16 cellular contexts compared by ENCODE assay signal in genomic region chr21:45200031-45200430, GRCh38.
A peak's percentile ranks its signal among the peaks of the same experiment; 100 is the strongest.
DNase-seq lines count a peak whose midpoint lies in the region; ATAC-seq and TF ChIP-seq lines count a peak whose summit lies in the region.
"Had no signal": no experiment of that assay in that cellular context is flagged by ENCODE, and none has a peak within 500 bp of the region (broad histone marks: within the 10 kb centered on the region; RNA-seq: fewer than 3 reads in every experiment).

No MANE protein-coding gene starts in this region.

- no peak overlapping the region for H3K9ac ChIP-seq in BLaER1

- no peaks in the 10 kb centered on the region for H3K27me3 ChIP-seq in BLaER1

- H3K9me3 ChIP-seq in BLaER1: no peaks in the 10 kb centered on the region
- no peaks in the 10 kb centered on the region for H3K9me3 ChIP-seq in T-helper 17 cell (ENCODE audit: control insufficient read depth, low read length, poor library complexity, severe bottlenecking)

- H3K4me3 ChIP-seq in BLaER1: no peak overlapping the region
- H3K4me3 ChIP-seq: GM12878, GM23338 had no signal

- CTCF ChIA-PET in activated CD4-positive, alpha-beta T cell treated with anti-CD3 and anti-CD28 coated beads, Interleukin-2, amount 10 ng/mL, durations not matched to agents 7 days and 5 days (lab: Charles Lee): no interaction called here

- no peak for TF ChIP-seq CTCF in osteocyte (IDR thresholded peaks at IDR 0.05)

- H3K9me3 Mint-ChIP-seq in activated CD4-positive, alpha-beta T cell treated with anti-CD3 and anti-CD28 coated beads, Interleukin-2, amount 10 ng/mL, durations not matched to agents 7 days and 5 days: no peaks in the 10 kb centered on the region
- no peaks in the 10 kb centered on the region for H3K9me3 Mint-ChIP-seq in stimulated activated effector memory CD8-positive, alpha-beta T cell treated with anti-CD3 and anti-CD28 coated beads, Interleukin-12 subunit alpha, Interleukin-12 subunit beta, amount 100 ng/mL, for 72 hours
- no peaks in the 10 kb centered on the region for H3K9me3 Mint-ChIP-seq in osteocyte (ENCODE audit: unreplicated experiment)
- H3K9me3 Mint-ChIP-seq: CD4-positive, alpha-beta memory T cell; GM23338 had no signal

- peak overlapping the region; percentile 24; the same call in 1 of the 2 replicates for H3K27ac ChIP-seq in BLaER1

- H3K4me1 Mint-ChIP-seq in activated CD4-positive, alpha-beta T cell treated with anti-CD3 and anti-CD28 coated beads, Interleukin-2, amount 10 ng/mL, durations not matched to agents 7 days and 5 days: peaks cover 13% of the 10 kb centered on the region
- peaks cover 30% of the 10 kb centered on the region for H3K4me1 Mint-ChIP-seq in T-helper 17 cell
- peaks cover 10% of the 10 kb centered on the region for H3K4me1 Mint-ChIP-seq in stimulated activated effector memory CD8-positive, alpha-beta T cell treated with anti-CD3 and anti-CD28 coated beads, Interleukin-12 subunit alpha, Interleukin-12 subunit beta, amount 100 ng/mL, for 72 hours
- no peaks in the 10 kb centered on the region for H3K4me1 Mint-ChIP-seq in osteocyte (ENCODE audit: unreplicated experiment)

- H3K4me3 Mint-ChIP-seq in activated CD4-positive, alpha-beta T cell treated with anti-CD3 and anti-CD28 coated beads, Interleukin-2, amount 10 ng/mL, durations not matched to agents 7 days and 5 days: no peak overlapping the region
- H3K4me3 Mint-ChIP-seq in T-helper 17 cell (peak overlapping the region; percentile 78), osteocyte (ENCODE audit: unreplicated experiment) (no peak overlapping the region)
- H3K4me3 Mint-ChIP-seq in stimulated activated effector memory CD8-positive, alpha-beta T cell treated with anti-CD3 and anti-CD28 coated beads, Interleukin-12 subunit alpha, Interleukin-12 subunit beta, amount 100 ng/mL, for 72 hours: no peak overlapping the region
- H3K4me3 Mint-ChIP-seq: GM23338 had no signal

- peak overlapping the region; percentile 69 for H3K4me2 ChIP-seq in BLaER1
- H3K4me2 ChIP-seq: GM23338 had no signal

- peaks cover 36% of the 10 kb centered on the region; the same call in 1 of the 2 replicates for H4K20me1 ChIP-seq in BLaER1

- no peak for ATAC-seq in T-helper 17 cell
- ATAC-seq in stimulated activated effector memory CD8-positive, alpha-beta T cell treated with anti-CD3 and anti-CD28 coated beads, Interleukin-12 subunit alpha, Interleukin-12 subunit beta, amount 100 ng/mL, for 72 hours: no peak
- ATAC-seq in GM21367 (IDR thresholded peaks at IDR 0.05; ENCODE audit: unreplicated experiment): no peak
- ATAC-seq: GM12878, GM23338 had no signal

- POLR2A ChIA-PET in activated CD4-positive, alpha-beta T cell treated with anti-CD3 and anti-CD28 coated beads, Interleukin-2, amount 10 ng/mL, durations not matched to agents 7 days and 5 days (lab: Charles Lee): no interaction called here

- H3K36me3 ChIP-seq in BLaER1: peaks cover 79% of the 10 kb centered on the region

- peak overlapping the region; percentile 67 for H3K27ac Mint-ChIP-seq in activated CD4-positive, alpha-beta T cell treated with anti-CD3 and anti-CD28 coated beads, Interleukin-2, amount 10 ng/mL, durations not matched to agents 7 days and 5 days
- H3K27ac Mint-ChIP-seq in T-helper 17 cell: peak overlapping the region; percentile 80
- peak overlapping the region; percentile 76 for H3K27ac Mint-ChIP-seq in stimulated activated effector memory CD8-positive, alpha-beta T cell treated with anti-CD3 and anti-CD28 coated beads, Interleukin-12 subunit alpha, Interleukin-12 subunit beta, amount 100 ng/mL, for 72 hours
- no peak overlapping the region for H3K27ac Mint-ChIP-seq in osteocyte (ENCODE audit: unreplicated experiment)
- H3K27ac Mint-ChIP-seq: GM23338 had no signal

- H3K27me3 Mint-ChIP-seq in activated CD4-positive, alpha-beta T cell treated with anti-CD3 and anti-CD28 coated beads, Interleukin-2, amount 10 ng/mL, durations not matched to agents 7 days and 5 days: no peaks in the 10 kb centered on the region
- no peaks in the 10 kb centered on the region for H3K27me3 Mint-ChIP-seq in T-helper 17 cell
- H3K27me3 Mint-ChIP-seq in osteocyte (ENCODE audit: unreplicated experiment): no peaks in the 10 kb centered on the region
- H3K27me3 Mint-ChIP-seq: CD4-positive, alpha-beta memory T cell had no signal

- peaks cover 48% of the 10 kb centered on the region for H3K4me1 ChIP-seq in BLaER1

- no peak for DNase-seq in activated CD4-positive, alpha-beta T cell treated with anti-CD3 and anti-CD28 coated beads, Interleukin-2, amount 10 ng/mL, durations not matched to agents 7 days and 5 days
- no peak for DNase-seq in activated CD4-positive, alpha-beta T cell treated with anti-CD3 and anti-CD28 coated beads for 4 hours
- DNase-seq in T-helper 17 cell: no peak
- no peak for DNase-seq in stimulated activated effector memory CD8-positive, alpha-beta T cell treated with anti-CD3 and anti-CD28 coated beads, Interleukin-12 subunit alpha, Interleukin-12 subunit beta, amount 100 ng/mL, for 72 hours (ENCODE audit: low spot score in 2 of 2)
- DNase-seq in inferior parietal cortex (ENCODE audit: extremely low spot score): no peak
- no peak for DNase-seq in osteocyte (ENCODE audit: extremely low spot score, unreplicated experiment)
- DNase-seq: 8988T; AML-193; C1 segment of cervical spinal cord; CD4-positive, alpha-beta memory T cell; DMS79; H7 had no signal

- peaks cover 15% of the 10 kb centered on the region for H3K36me3 Mint-ChIP-seq in activated CD4-positive, alpha-beta T cell treated with anti-CD3 and anti-CD28 coated beads, Interleukin-2, amount 10 ng/mL, durations not matched to agents 7 days and 5 days (ENCODE audit: low read depth)
- H3K36me3 Mint-ChIP-seq in T-helper 17 cell (ENCODE audit: low read depth): peaks cover 10% of the 10 kb centered on the region
- H3K36me3 Mint-ChIP-seq in stimulated activated effector memory CD8-positive, alpha-beta T cell treated with anti-CD3 and anti-CD28 coated beads, Interleukin-12 subunit alpha, Interleukin-12 subunit beta, amount 100 ng/mL, for 72 hours: peaks cover 24% of the 10 kb centered on the region
- H3K36me3 Mint-ChIP-seq in osteocyte (ENCODE audit: unreplicated experiment): peaks cover 51% of the 10 kb centered on the region
